In the genomic region with DNA sequence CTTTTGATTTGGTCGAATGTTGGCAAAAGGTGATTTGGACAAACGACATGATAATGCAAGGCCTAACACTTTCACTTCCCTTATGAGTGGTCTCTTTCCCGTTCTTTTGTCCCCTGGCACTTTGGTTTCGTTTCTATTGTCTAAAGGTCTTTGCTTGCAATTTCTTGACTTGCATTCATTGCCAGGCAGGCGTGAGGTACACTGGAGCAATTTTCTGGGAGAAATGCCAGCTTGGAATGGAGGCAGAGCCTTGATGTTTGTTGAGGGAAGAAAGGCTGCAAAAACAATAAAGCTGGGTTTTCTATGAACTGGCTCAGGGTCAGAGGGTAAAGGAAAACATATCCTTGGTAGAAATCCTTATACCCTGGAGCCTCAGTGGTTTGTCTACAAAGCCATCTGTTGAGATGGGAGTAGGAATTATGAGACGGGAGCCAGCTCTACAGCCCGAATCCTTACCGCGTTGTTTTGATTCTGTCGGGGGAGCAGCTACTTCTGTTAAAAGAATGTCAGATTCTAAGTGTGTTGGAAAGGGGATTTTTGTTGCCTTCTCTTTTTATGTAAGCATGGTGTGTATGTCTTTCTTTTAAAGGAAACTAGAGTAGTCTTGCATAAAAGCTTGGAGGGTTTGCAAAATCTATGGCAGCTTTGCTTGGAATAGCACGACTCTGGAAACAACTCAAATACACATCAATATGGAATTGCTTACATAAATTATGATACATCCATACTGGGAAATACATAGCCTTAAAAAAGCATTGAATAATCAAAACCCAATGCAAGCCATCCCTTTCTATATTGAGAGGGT, we compare ENCODE assay signal across 8 cellular contexts.
DNase-seq lines count a peak whose midpoint lies in the region; ATAC-seq, FAIRE-seq and TF ChIP-seq lines count a peak whose summit lies in the region.

No MANE protein-coding gene starts in this region.

- H3K36me3 Mint-ChIP-seq in chondrocyte (ENCODE audit: low read depth) = no peaks in the 10 kb centered on the region

- in situ Hi-C loops in brain microvascular endothelial cell (cut with HindIII; ENCODE audit: low pct_ligation_motif_present, low sequenced_read_pairs) = no loop called here

- peaks cover 39% of the 10 kb centered on the region for H3K27me3 Mint-ChIP-seq in chondrocyte (ENCODE audit: low read depth)

- H3K36me3 ChIP-seq in pancreas (no peaks in the 10 kb centered on the region), brain microvascular endothelial cell (replicated peaks) (no peaks in the 10 kb centered on the region)

- peaks cover 0 to 37% (median 10%) of the 10 kb centered on the region in 4 donors for H3K27me3 ChIP-seq in pancreas
- H3K27me3 ChIP-seq in brain microvascular endothelial cell (replicated peaks) = peaks cover 13% of the 10 kb centered on the region

- no peaks in the 10 kb centered on the region for H3K9me3 ChIP-seq in pancreas

- H3K4me1 Mint-ChIP-seq in chondrocyte (ENCODE audit: low read depth) = peaks cover 18% of the 10 kb centered on the region

- peaks cover 0 to 8% (median 0%) of the 10 kb centered on the region in 3 donors for H3K4me1 ChIP-seq in pancreas

- DNase-seq in SIG-M5 treated with dmso at 0.1 percent for 504 hours (lab: John Stamatoyannopoulos, UW; ENCODE audit: unreplicated experiment) (peak; percentile 13), SIG-M5 (lab: John Stamatoyannopoulos, UW) (no peak), NCI-H2227 (lab: John Stamatoyannopoulos, UW; ENCODE audit: unreplicated experiment) (peak; percentile 48), dedifferentiated amniotic fluid mesenchymal stem cell (ENCODE audit: extremely low spot score) (peak; percentile 77), pancreas (peak in 3 of 6 donors; percentile 16 to 44 (median 36)), chondrocyte (ENCODE audit: low spot score) (no peak), brain microvascular endothelial cell (no peak)

- H3K27ac Mint-ChIP-seq in chondrocyte (ENCODE audit: unreplicated experiment) = no peak overlapping the region

- no peaks in the 10 kb centered on the region for H3K9me3 Mint-ChIP-seq in chondrocyte (ENCODE audit: low read depth)

- 60 to 63% methylated on average over 11 of the region's 11 CpGs for WGBS in pancreas, 2 donors

- intact Hi-C loops in pancreas (cut with DNase I) = no loop called here

- H3K27ac ChIP-seq in pancreas = peak overlapping the region in 1 of 4 donors; percentile 31
- no peak overlapping the region for H3K27ac ChIP-seq in brain microvascular endothelial cell

- H3K4me3 ChIP-seq in pancreas (no peak overlapping the region), brain microvascular endothelial cell (ENCODE audit: low read depth, low read length) (no peak overlapping the region)

- FAIRE-seq in pancreas (lab: Jason Lieb, UNC) = no peak

- no peak overlapping the region for H3K4me3 Mint-ChIP-seq in chondrocyte (ENCODE audit: unreplicated experiment)

- TF ChIP-seq CTCF in pancreas (IDR thresholded peaks at IDR 0.05) (no peak), chondrocyte (IDR thresholded peaks at IDR 0.05) (no peak), brain microvascular endothelial cell (IDR thresholded peaks at IDR 0.05; ENCODE audit: low read depth, low read length, missing control alignments) (no peak)

- ATAC-seq in pancreas = peak in 3 of 4 donors; percentile 76 to 83 (median 77)
- no peak for ATAC-seq in HG02610 (IDR thresholded peaks at IDR 0.05; ENCODE audit: unreplicated experiment)

Comparison
In these comparisons a context has a peak if more than half of its experiments do, and no peak if none do; other contexts are left out.
1. DNase-seq: peak in SIG-M5 treated with dmso at 0.1 percent for 504 hours (single experiment), NCI-H2227 (single experiment) and dedifferentiated amniotic fluid mesenchymal stem cell (single experiment); none in SIG-M5 (single experiment), chondrocyte (single experiment) and brain microvascular endothelial cell (single experiment).